Comparison of ENCODE assay signal across 17 cellular contexts in the genomic region with DNA sequence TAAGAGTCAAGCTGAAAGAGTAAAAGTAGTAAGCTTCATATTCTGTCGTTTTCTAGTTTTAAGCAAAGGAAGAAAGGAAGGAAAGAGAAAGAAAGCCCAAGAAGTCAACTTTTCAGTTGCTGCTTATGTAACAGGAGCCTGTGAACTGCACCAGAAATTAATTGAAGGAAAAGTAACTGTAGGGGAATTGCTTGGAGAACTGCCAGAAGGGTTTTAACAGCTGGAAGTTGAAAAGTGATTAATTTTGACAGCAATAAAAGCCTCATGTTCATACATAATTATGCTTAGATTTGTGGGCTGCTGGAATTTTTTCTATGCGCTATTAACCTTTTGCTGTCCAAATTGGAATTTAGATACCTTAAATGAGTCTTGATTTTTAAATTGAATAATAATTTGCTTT.
DNase-seq lines count a peak whose midpoint lies in the region; ATAC-seq, FAIRE-seq and TF ChIP-seq lines count a peak whose summit lies in the region.
"Had no signal": no experiment of that assay in that cellular context is flagged by ENCODE, and none has a peak within 500 bp of the region (broad histone marks: within the 10 kb centered on the region; RNA-seq: fewer than 3 reads in every experiment).

No MANE protein-coding gene starts in this region.

- dilution Hi-C loops in keratinocyte (cut with MboI; ENCODE audit: extremely low pct_ligation_motif_present, low sequenced_read_pairs) = no loop called here

- H3K9me3 Mint-ChIP-seq in osteocyte (ENCODE audit: unreplicated experiment) = no peaks in the 10 kb centered on the region
- H3K9me3 Mint-ChIP-seq: activated T-helper 17 cell treated with anti-CD3 and anti-CD28 coated beads, Interleukin-2, amount 50 U/mL, for 72 hours had no signal

- TF ChIP-seq RAD21 in Ishikawa (IDR thresholded peaks at IDR 0.05; ENCODE audit: low read depth) (no peak), SK-N-SH (IDR thresholded peaks at IDR 0.05; ENCODE audit: low read length) (no peak)

- H3K9me1 ChIP-seq in keratinocyte (ENCODE audit: control insufficient read depth, extremely low read depth, insufficient read depth, low read length) = no peaks in the 10 kb centered on the region

- WGBS in SK-N-SH (ENCODE audit: low lambda C conversion rate) = 83% methylated on average over 2 of the region's 2 CpGs

- H3K4me3 ChIP-seq in AG10803 (ENCODE audit: low read length) (no peak overlapping the region), SK-N-SH (ENCODE audit: low read depth in 2 of 2, low read length in 1 of 2) (no peak overlapping the region), keratinocyte (ENCODE audit: control insufficient read depth in 2 of 3, extremely low read depth in 1 of 3, insufficient read depth in 2 of 3, low read depth in 1 of 3, low read length in 3 of 3) (no peak overlapping the region)
- H3K4me3 ChIP-seq: gastroesophageal sphincter had no signal

- H3K4me2 ChIP-seq in SK-N-SH (no peak overlapping the region), keratinocyte (ENCODE audit: control insufficient read depth, extremely low read depth, insufficient read depth, low read depth, low read length) (no peak overlapping the region)

- no peak for TF ChIP-seq EP300 in Ishikawa (IDR thresholded peaks at IDR 0.05; ENCODE audit: borderline replicate concordance)
- no peak for TF ChIP-seq EP300 in SK-N-SH (IDR thresholded peaks at IDR 0.05; ENCODE audit: borderline replicate concordance in 1 of 2, low read depth in 1 of 2, low read length in 1 of 2)

- POLR2A ChIA-PET in SK-N-SH (lab: Yijun Ruan, JAX) = no interaction called here

- no peaks in the 10 kb centered on the region for H3K36me3 Mint-ChIP-seq in osteocyte (ENCODE audit: unreplicated experiment)

- no peak for ATAC-seq in GM18873 (IDR thresholded peaks at IDR 0.05; ENCODE audit: low FRiP score, unreplicated experiment)
- ATAC-seq: activated T-helper 17 cell treated with anti-CD3 and anti-CD28 coated beads, Interleukin-2, amount 50 U/mL, for 72 hours; gastroesophageal sphincter; Panc1 had no signal

- no peaks in the 10 kb centered on the region for H3K27me3 ChIP-seq in SK-N-SH (ENCODE audit: insufficient read depth)
- H3K27me3 ChIP-seq in keratinocyte (ENCODE audit: control insufficient read depth, extremely low read depth, insufficient read depth, low read length) = no peaks in the 10 kb centered on the region
- H3K27me3 ChIP-seq: gastroesophageal sphincter, neutrophil had no signal

- H3K9me2 ChIP-seq in SK-N-SH = no peaks in the 10 kb centered on the region

- no peak overlapping the region for H2AFZ ChIP-seq in SK-N-SH (ENCODE audit: low read depth)
- no peak overlapping the region for H2AFZ ChIP-seq in keratinocyte (ENCODE audit: control insufficient read depth, low read length)

- no peaks in the 10 kb centered on the region for H3K36me3 ChIP-seq in SK-N-SH (replicated peaks in 1 of 2; ENCODE audit: control insufficient read depth in 1 of 2, insufficient read depth in 2 of 2, low read length in 1 of 2)
- H3K36me3 ChIP-seq in keratinocyte (ENCODE audit: control insufficient read depth in 2 of 2, extremely low read depth in 1 of 2, insufficient read depth in 2 of 2, low read length in 2 of 2) = no peaks in the 10 kb centered on the region
- H3K36me3 ChIP-seq: gastroesophageal sphincter, neutrophil had no signal

- H3K79me2 ChIP-seq in SK-N-SH (ENCODE audit: insufficient read depth) (no peaks in the 10 kb centered on the region), keratinocyte (ENCODE audit: control insufficient read depth, insufficient read depth, low read length) (no peaks in the 10 kb centered on the region)

- H3K9ac ChIP-seq in SK-N-SH (no peak overlapping the region), keratinocyte (ENCODE audit: control insufficient read depth, extremely low read depth, insufficient read depth, low read length) (no peak overlapping the region)

- peaks cover 31% of the 10 kb centered on the region for H3K4me1 Mint-ChIP-seq in osteocyte (ENCODE audit: unreplicated experiment)
- H3K4me1 Mint-ChIP-seq: activated T-helper 17 cell treated with anti-CD3 and anti-CD28 coated beads, Interleukin-2, amount 50 U/mL, for 72 hours had no signal

- peaks cover 24% of the 10 kb centered on the region for H3F3A ChIP-seq in SK-N-SH (replicated peaks; ENCODE audit: insufficient read depth)

- no peaks in the 10 kb centered on the region for H4K20me1 ChIP-seq in SK-N-SH (ENCODE audit: insufficient read depth)
- H4K20me1 ChIP-seq in keratinocyte (ENCODE audit: control insufficient read depth, extremely low read depth, insufficient read depth, low read length) = no peaks in the 10 kb centered on the region

- no peaks in the 10 kb centered on the region for H3K9me3 ChIP-seq in SK-N-SH
- no peaks in the 10 kb centered on the region for H3K9me3 ChIP-seq in keratinocyte (ENCODE audit: control insufficient read depth, low read depth, low read length)
- H3K9me3 ChIP-seq: gastroesophageal sphincter, neutrophil had no signal

- H3K27ac ChIP-seq in SK-N-SH (ENCODE audit: low read depth in 2 of 2, low read length in 1 of 2) (no peak overlapping the region), keratinocyte (ENCODE audit: control insufficient read depth, insufficient read depth, low read length) (no peak overlapping the region)
- H3K27ac ChIP-seq: gastroesophageal sphincter, HL-60, neutrophil had no signal

- H3K27me3 Mint-ChIP-seq in osteocyte (ENCODE audit: unreplicated experiment) = no peaks in the 10 kb centered on the region

- H3K27ac Mint-ChIP-seq in osteocyte (ENCODE audit: unreplicated experiment) = no peak overlapping the region
- H3K27ac Mint-ChIP-seq: activated T-helper 17 cell treated with anti-CD3 and anti-CD28 coated beads, Interleukin-2, amount 50 U/mL, for 72 hours had no signal

- CTCF ChIA-PET in SK-N-SH (lab: Yijun Ruan, JAX) = interaction anchor here (1.1 kb wide), 1 partner anchor 255 kb away, joined by 3 read pairs; the partner anchor contains the start of gene ENC1

- H3K4me3 Mint-ChIP-seq in osteocyte (ENCODE audit: unreplicated experiment) = no peak overlapping the region
- H3K4me3 Mint-ChIP-seq: activated T-helper 17 cell treated with anti-CD3 and anti-CD28 coated beads, Interleukin-2, amount 50 U/mL, for 72 hours had no signal

- peaks cover 19 to 42% of the 10 kb centered on the region in 2 experiments; a peak in 3 of 4 replicates for H3K4me1 ChIP-seq in SK-N-SH (ENCODE audit: control insufficient read depth in 1 of 2, insufficient read depth in 2 of 2, low read depth in 1 of 2, low read length in 1 of 2)
- peaks cover 42% of the 10 kb centered on the region for H3K4me1 ChIP-seq in keratinocyte (ENCODE audit: control insufficient read depth, extremely low read depth, insufficient read depth, low read length)

- TF ChIP-seq CTCF in AG10803 (conservative IDR thresholded peaks at IDR 0.05; ENCODE audit: low read length) (no peak), SK-N-SH (IDR thresholded peaks at IDR 0.05) (no peak), keratinocyte (optimal IDR thresholded peaks at IDR 0.05 in 1 of 3, IDR thresholded peaks at IDR 0.05 in 1 of 3, conservative IDR thresholded peaks at IDR 0.05 in 1 of 3; ENCODE audit: extremely low read depth in 1 of 3, insufficient read depth in 2 of 3, low read length in 3 of 3) (no peak), osteocyte (IDR thresholded peaks at IDR 0.05) (no peak)

- peak; percentile 23 for FAIRE-seq in keratinocyte (lab: Jason Lieb, UNC)
- FAIRE-seq: H1 had no signal

- peak; percentile 42 for DNase-seq in AG10803 (ENCODE audit: low read depth)
- peak; percentile 7 for DNase-seq in SK-N-SH
- DNase-seq in keratinocyte (ENCODE audit: low read depth, low spot score) = no peak
- no peak for DNase-seq in HUDEP-2 (lab: John Stamatoyannopoulos, UW; ENCODE audit: unreplicated experiment in 76 of 76)
- no peak for DNase-seq in osteocyte (ENCODE audit: extremely low spot score, unreplicated experiment)
- DNase-seq in Ammon's horn (ENCODE audit: low spot score) = no peak
- DNase-seq: mesendoderm; NCI-H510A treated with DMSO at 0.1 percent for 48 hours; stimulated activated CD4-positive, alpha-beta T cell treated with anti-CD3 and anti-CD28 coated beads, Interleukin-2, amount 100 ng/mL, for 48 hours had no signal

TF ChIP-seq in Ishikawa, 13 proteins besides CTCF, POLR2A, EP300 and RAD21 (continues in another document):
- TF ChIP-seq EGR1 (IDR thresholded peaks at IDR 0.05) (no peak), CEBPB (IDR thresholded peaks at IDR 0.05) (peak; percentile 19; the same call in 1 of the 2 replicates), YY1 (IDR thresholded peaks at IDR 0.05; ENCODE audit: low read depth) (no peak), NFIC (IDR thresholded peaks at IDR 0.05) (peak; percentile 86), TEAD4 (IDR thresholded peaks at IDR 0.05) (peak; percentile 69), TAF1 (IDR thresholded peaks at IDR 0.05; ENCODE audit: low read depth) (no peak), TCF12 (IDR thresholded peaks at IDR 0.05; ENCODE audit: low read depth) (peak; percentile 42; the same call in 1 of the 2 replicates), USF1 (IDR thresholded peaks at IDR 0.05) (no peak)

TF ChIP-seq in SK-N-SH, 30 proteins besides CTCF, POLR2A, EP300 and RAD21 (continues in another document):
- TF ChIP-seq RXRA (IDR thresholded peaks at IDR 0.05; ENCODE audit: borderline replicate concordance, low read depth) = no peak
- TF ChIP-seq, protein P1, sequence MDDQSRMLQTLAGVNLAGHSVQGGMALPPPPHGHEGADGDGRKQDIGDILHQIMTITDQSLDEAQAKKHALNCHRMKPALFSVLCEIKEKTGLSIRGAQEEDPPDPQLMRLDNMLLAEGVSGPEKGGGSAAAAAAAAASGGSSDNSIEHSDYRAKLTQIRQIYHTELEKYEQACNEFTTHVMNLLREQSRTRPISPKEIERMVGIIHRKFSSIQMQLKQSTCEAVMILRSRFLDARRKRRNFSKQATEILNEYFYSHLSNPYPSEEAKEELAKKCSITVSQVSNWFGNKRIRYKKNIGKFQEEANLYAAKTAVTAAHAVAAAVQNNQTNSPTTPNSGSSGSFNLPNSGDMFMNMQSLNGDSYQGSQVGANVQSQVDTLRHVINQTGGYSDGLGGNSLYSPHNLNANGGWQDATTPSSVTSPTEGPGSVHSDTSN (IDR thresholded peaks at IDR 0.05) = peak; percentile 72
- TF ChIP-seq TCF12 (IDR thresholded peaks at IDR 0.05) = peak; percentile 44; the same call in 1 of the 2 replicates
- no peak for TF ChIP-seq SMC3 (IDR thresholded peaks at IDR 0.05; ENCODE audit: low read depth, low read length)
- TF ChIP-seq FOXM1 (IDR thresholded peaks at IDR 0.05; ENCODE audit: low read depth) = no peak
- TF ChIP-seq GABPA (IDR thresholded peaks at IDR 0.05; ENCODE audit: low read depth) = no peak
- no peak for TF ChIP-seq MEF2A (IDR thresholded peaks at IDR 0.05; ENCODE audit: borderline replicate concordance, low read depth)

Comparison
In these comparisons a context has a peak if more than half of its experiments do, and no peak if none do; other contexts are left out.
1. DNase-seq: peak in AG10803 (single experiment) and SK-N-SH (single experiment); none in keratinocyte (single experiment), HUDEP-2 (0 of 76), osteocyte (single experiment) and Ammon's horn (single experiment).